ENCODE assay signal across 8 cellular contexts in genomic region chr11:63680842-63681207, GRCh38. TPM values are rescaled to one million over a fixed set of nuclear protein-coding genes. Genes with fewer than 3 reads are reported as not detected.
DNase-seq lines count a peak whose midpoint lies in the region; FAIRE-seq and TF ChIP-seq lines count a peak whose summit lies in the region.

No MANE protein-coding gene starts in this region.

- peak; percentile 72 for DNase-seq in activated effector memory CD4-positive, alpha-beta T cell treated with anti-CD3 and anti-CD28 coated beads, Interleukin-2, amount 50 U/mL, for 16 hours
- no peak for DNase-seq in activated effector memory CD4-positive, alpha-beta T cell treated with Interleukin-2 at 50 U/mL for 16 hours
- DNase-seq in OCI-M1 (lab: John Stamatoyannopoulos, UW) (peak; percentile 68), bronchial epithelial cell (ENCODE audit: low read depth) (peak; percentile 44), mesothelial cell of epicardium (ENCODE audit: low spot score in 2 of 2, unreplicated experiment in 2 of 2) (peak in 1 of 2 experiments; percentile 55), thyroid gland (no peak), MV-4-11 (lab: John Stamatoyannopoulos, UW) (no peak), NCI-H2107 (lab: John Stamatoyannopoulos, UW) (no peak)

- H3K27me3 Mint-ChIP-seq in mesothelial cell of epicardium (ENCODE audit: low read depth): no peaks in the 10 kb centered on the region

- H3K9me3 Mint-ChIP-seq in mesothelial cell of epicardium: no peaks in the 10 kb centered on the region

- peaks cover 14 to 15% of the 10 kb centered on the region in 2 donors for H3K4me1 ChIP-seq in thyroid gland

- FAIRE-seq in bronchial epithelial cell (lab: Jason Lieb, UNC): no peak

- no peaks in the 10 kb centered on the region for H3K9me3 ChIP-seq in thyroid gland

- H3K36me3 Mint-ChIP-seq in mesothelial cell of epicardium: no peaks in the 10 kb centered on the region

- H3K4me3 Mint-ChIP-seq in mesothelial cell of epicardium: peak overlapping the region; percentile 85

- H3K4me3 ChIP-seq in bronchial epithelial cell (ENCODE audit: low read depth, low read length): peak overlapping the region; percentile 33
- H3K4me3 ChIP-seq in thyroid gland (replicated peaks in 1 of 3): peak overlapping the region in 2 of 3 donors; percentile 2 to 97

- 24 to 29% methylated on average over 10 of the region's 10 CpGs for WGBS in thyroid gland, 2 donors

- H3K27me3 ChIP-seq in bronchial epithelial cell (ENCODE audit: control insufficient read depth, insufficient read depth, low read length) (no peaks in the 10 kb centered on the region), thyroid gland (no peaks in the 10 kb centered on the region)

- no peak for TF ChIP-seq CTCF in bronchial epithelial cell (IDR thresholded peaks at IDR 0.05; ENCODE audit: insufficient read depth, low read length, severe bottlenecking)
- no peak for TF ChIP-seq CTCF in mesothelial cell of epicardium (IDR thresholded peaks at IDR 0.05; ENCODE audit: unreplicated experiment)
- no peak for TF ChIP-seq CTCF in thyroid gland (IDR thresholded peaks at IDR 0.05)

- peak overlapping the region; percentile 11 to 99 (median 93) for H3K27ac ChIP-seq in thyroid gland

- no peaks in the 10 kb centered on the region for H3K36me3 ChIP-seq in bronchial epithelial cell (ENCODE audit: control insufficient read depth, insufficient read depth, low read length)
- no peaks in the 10 kb centered on the region for H3K36me3 ChIP-seq in thyroid gland

- TF ChIP-seq POLR2A in thyroid gland (IDR thresholded peaks at IDR 0.05): no peak

- peak overlapping the region; percentile 90 for H3K27ac Mint-ChIP-seq in mesothelial cell of epicardium

- intact Hi-C loops in thyroid gland (cut with DNase I): no loop called here

- H3K4me1 Mint-ChIP-seq in mesothelial cell of epicardium: peaks cover 29% of the 10 kb centered on the region

RNA-seq across cellular contexts. Expression of gene RTN3, which starts 0.5 kb away (rescaled TPM):
- 29.0 and 38.5 TPM in 2 replicates for total RNA-seq in bronchial epithelial cell
- total RNA-seq in mesothelial cell of epicardium: 92.4 to 93.5 TPM (median 93.2 TPM) in 3 replicates
- 100 to 1,000 TPM; 155 to 232 (median 209) TPM for total RNA-seq in thyroid gland

RNA-seq across cellular contexts. Expression of gene ATL3, which starts 9.6 kb away (rescaled TPM):
- total RNA-seq in bronchial epithelial cell (63.7 and 81.0 TPM in 2 replicates), mesothelial cell of epicardium (19.6 to 21.6 TPM (median 20.0 TPM) in 3 replicates), thyroid gland (100 to 1,000 TPM in 2 of 4 donors, 10 to 100 TPM in 2; 78.7 to 106 (median 98.4) TPM)

Comparison
In these comparisons a context has a peak if more than half of its experiments do, and no peak if none do; other contexts are left out.
1. DNase-seq: peak in activated effector memory CD4-positive, alpha-beta T cell treated with anti-CD3 and anti-CD28 coated beads, Interleukin-2, amount 50 U/mL, for 16 hours (single experiment), OCI-M1 (single experiment) and bronchial epithelial cell (single experiment); none in activated effector memory CD4-positive, alpha-beta T cell treated with Interleukin-2 at 50 U/mL for 16 hours (single experiment), thyroid gland (0 of 2), MV-4-11 (single experiment) and NCI-H2107 (single experiment).